In genomic region chr17:7916799-7917198, GRCh38 we compare ENCODE assay signal across 1 cellular context.
TF ChIP-seq lines count a peak whose summit lies in the region.

No MANE protein-coding gene starts in this region.

TF ChIP-seq in HepG2, 621 proteins besides CTCF, POLR2A, EP300 and RAD21:
- TF ChIP-seq ZNF646 (CRISPR knock-in tag; IDR thresholded peaks at IDR 0.05) (no peak), ZBTB3 (CRISPR knock-in tag; IDR thresholded peaks at IDR 0.05; ENCODE audit: borderline replicate concordance, low read depth) (no peak), IKZF1 (IDR thresholded peaks at IDR 0.05) (no peak), ZNF672 (CRISPR knock-in tag; IDR thresholded peaks at IDR 0.05) (no peak), ZNF281 (CRISPR knock-in tag; IDR thresholded peaks at IDR 0.05; ENCODE audit: borderline replicate concordance) (no peak), ZNF740 (CRISPR knock-in tag; IDR thresholded peaks at IDR 0.05) (no peak), HNF4G (IDR thresholded peaks at IDR 0.05; ENCODE audit: borderline replicate concordance, low read depth, low read length) (no peak), HNF4G (CRISPR knock-in tag; IDR thresholded peaks at IDR 0.05; ENCODE audit: borderline replicate concordance, low read depth) (no peak), MAFF (IDR thresholded peaks at IDR 0.05; ENCODE audit: low read depth, low read length) (no peak), HOXA7 (CRISPR knock-in tag; IDR thresholded peaks at IDR 0.05) (no peak), ZNF143 (CRISPR knock-in tag; IDR thresholded peaks at IDR 0.05) (no peak), ISX (CRISPR knock-in tag; conservative IDR thresholded peaks at IDR 0.05) (no peak), ZNF503 (CRISPR knock-in tag; IDR thresholded peaks at IDR 0.05) (no peak), ZNF383 (CRISPR knock-in tag; IDR thresholded peaks at IDR 0.05; ENCODE audit: borderline replicate concordance) (no peak), ZBTB49 (CRISPR knock-in tag; IDR thresholded peaks at IDR 0.05; ENCODE audit: borderline replicate concordance) (no peak), ZFP36L2 (CRISPR knock-in tag; IDR thresholded peaks at IDR 0.05) (no peak), PPARG (CRISPR knock-in tag; conservative IDR thresholded peaks at IDR 0.05) (no peak), HOXA5 (CRISPR knock-in tag; IDR thresholded peaks at IDR 0.05) (no peak), E2F2 (CRISPR knock-in tag; IDR thresholded peaks at IDR 0.05; ENCODE audit: borderline replicate concordance) (no peak), ZBTB14 (CRISPR knock-in tag; IDR thresholded peaks at IDR 0.05) (no peak), NR1H2 (CRISPR knock-in tag; IDR thresholded peaks at IDR 0.05; ENCODE audit: borderline replicate concordance, low read depth) (no peak)
